ENCODE assay signal across 14 cellular contexts in the genomic region with DNA sequence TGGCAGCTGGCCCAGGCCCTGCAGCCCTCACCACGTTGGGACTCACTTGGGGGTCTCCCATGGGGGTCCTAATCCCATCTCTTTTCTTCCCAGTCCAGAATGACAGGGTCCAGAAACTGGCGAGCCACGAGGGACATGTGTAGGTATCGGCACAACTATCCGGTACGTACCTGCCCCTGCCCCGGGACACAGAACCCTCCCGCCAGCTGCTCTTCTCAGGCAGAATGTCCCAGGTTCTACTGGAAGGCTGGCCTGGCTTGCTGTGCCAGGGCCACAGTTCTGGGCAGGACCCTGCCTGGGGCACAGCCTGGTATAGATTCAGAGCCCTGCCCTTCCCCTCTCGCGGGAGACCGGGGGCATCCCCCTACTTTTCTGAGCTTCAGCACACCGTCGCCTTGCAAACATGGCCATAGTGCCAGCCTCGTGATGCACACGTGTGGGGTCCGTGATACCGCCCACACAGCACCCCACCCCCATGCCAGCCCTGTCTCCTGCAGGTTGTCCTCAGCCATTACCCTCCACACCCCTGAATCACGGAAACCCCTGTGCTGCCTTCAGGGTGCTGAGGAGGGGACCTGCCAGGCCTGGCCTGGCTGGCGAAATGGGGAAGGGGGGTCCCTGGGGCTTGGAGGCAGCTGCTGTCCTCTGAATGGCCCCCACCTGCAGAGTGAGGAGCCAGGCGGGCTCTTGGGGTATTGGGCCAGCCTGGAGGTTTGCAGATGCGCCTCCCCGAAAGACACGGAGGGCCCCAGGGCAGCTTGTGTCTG. TPM values are rescaled to one million over a fixed set of nuclear protein-coding genes. Genes with fewer than 3 reads are reported as not detected.
DNase-seq lines count a peak whose midpoint lies in the region; ATAC-seq and TF ChIP-seq lines count a peak whose summit lies in the region.
"Had no signal": no experiment of that assay in that cellular context is flagged by ENCODE, and none has a peak within 500 bp of the region (broad histone marks: within the 10 kb centered on the region; RNA-seq: fewer than 3 reads in every experiment).

No MANE protein-coding gene starts in this region.

- POLR2A ChIA-PET in T-cell (lab: Charles Lee): interaction anchor here in 1 of 2 donors (0.6 kb wide), 1 partner anchor 257 kb away, joined by 5 read pairs; no protein-coding TSS in a partner anchor

- peaks cover 75 to 81% (median 78%) of the 10 kb centered on the region in 10 experiments for H3K4me1 ChIP-seq in BLaER1 treated with 17β-estradiol and CSF1 and Interleukin-3, amounts not matched to agents 10 nM and 100 nM
- peaks cover 38% of the 10 kb centered on the region for H3K4me1 ChIP-seq in DND-41 (ENCODE audit: insufficient read depth, low read length)
- peaks cover 17% of the 10 kb centered on the region for H3K4me1 ChIP-seq in mesenchymal stem cell (ENCODE audit: control insufficient read depth, insufficient read depth, low read depth, low read length)
- H3K4me1 ChIP-seq in testis: peaks cover 15% of the 10 kb centered on the region

- H4K8ac ChIP-seq in mesenchymal stem cell (ENCODE audit: low read length): no peak overlapping the region

- TF ChIP-seq CTCF in DND-41 (IDR thresholded peaks at IDR 0.05; ENCODE audit: borderline replicate concordance, extremely low read depth, low read length, poor library complexity, severe bottlenecking): no peak
- TF ChIP-seq CTCF in testis (IDR thresholded peaks at IDR 0.05): no peak

- DNase-seq in DND-41 (no peak), T-cell (no peak), mesenchymal stem cell (no peak), NCI-H748 (lab: John Stamatoyannopoulos, UW; ENCODE audit: unreplicated experiment) (no peak), testis (no peak)

- H2BK5ac ChIP-seq in mesenchymal stem cell (ENCODE audit: low read depth, low read length, poor library complexity, severe bottlenecking): no peak overlapping the region

- TF ChIP-seq POLR2A in testis (IDR thresholded peaks at IDR 0.05): no peak

- H3K79me2 ChIP-seq in DND-41 (ENCODE audit: insufficient read depth, low read length): peaks cover 44% of the 10 kb centered on the region

- H4K20me1 ChIP-seq in BLaER1 treated with 17β-estradiol and CSF1 and Interleukin-3, amounts not matched to agents 10 nM and 100 nM: peaks cover 66 to 76% (median 73%) of the 10 kb centered on the region in 11 experiments
- H4K20me1 ChIP-seq in DND-41 (ENCODE audit: insufficient read depth, low read length): peaks cover 63% of the 10 kb centered on the region

- no peak overlapping the region for H3K4ac ChIP-seq in mesenchymal stem cell (ENCODE audit: low read depth in 1 of 2, low read length in 2 of 2)

- H4K91ac ChIP-seq in mesenchymal stem cell (ENCODE audit: low read length): no peak overlapping the region

- no peak overlapping the region for H3K14ac ChIP-seq in mesenchymal stem cell (ENCODE audit: low read length in 2 of 2)

- peaks cover 55 to 67% (median 63%) of the 10 kb centered on the region in 11 experiments for H3K36me3 ChIP-seq in BLaER1 treated with 17β-estradiol and CSF1 and Interleukin-3, amounts not matched to agents 10 nM and 100 nM
- H3K36me3 ChIP-seq in DND-41 (ENCODE audit: insufficient read depth, low read length) (peaks cover 70% of the 10 kb centered on the region), mesenchymal stem cell (ENCODE audit: control insufficient read depth in 1 of 2, insufficient read depth in 2 of 2, low read depth in 1 of 2, low read length in 2 of 2) (peaks cover 49 to 58% of the 10 kb centered on the region in 2 experiments), testis (ENCODE audit: low read depth, missing control alignments) (no peaks in the 10 kb centered on the region)
- H3K36me3 ChIP-seq: ovary, uterus had no signal

- H3K18ac ChIP-seq in mesenchymal stem cell (ENCODE audit: low read depth in 1 of 2, low read length in 2 of 2): no peak overlapping the region

- H3K36me3 Mint-ChIP-seq in T-cell: peaks cover 11% of the 10 kb centered on the region

- H2BK15ac ChIP-seq in mesenchymal stem cell (ENCODE audit: low read depth, poor library complexity, severe bottlenecking): no peak overlapping the region

- peaks cover 29% of the 10 kb centered on the region for H3K79me1 ChIP-seq in mesenchymal stem cell (replicated peaks; ENCODE audit: low read length, poor library complexity, severe bottlenecking)

- H3K27ac ChIP-seq in BLaER1 treated with 17β-estradiol and CSF1 and Interleukin-3, amounts not matched to agents 10 nM and 100 nM: peak overlapping the region in 3 of 11 experiments; percentile 69 to 91 (median 79); a peak in 3 of 22 replicates
- H3K27ac ChIP-seq in DND-41 (ENCODE audit: low read length) (no peak overlapping the region), mesenchymal stem cell (ENCODE audit: low read length, poor library complexity, severe bottlenecking) (no peak overlapping the region), testis (no peak overlapping the region)
- H3K27ac ChIP-seq: KMS-11, ovary, uterus had no signal

- H3K27me3 Mint-ChIP-seq in T-cell: no peaks in the 10 kb centered on the region
- H3K27me3 Mint-ChIP-seq: activated naive CD4-positive, alpha-beta T cell treated with anti-CD3 and anti-CD28 coated beads, Interleukin-2, amount 50 U/mL, for 24 hours had no signal

- no peaks in the 10 kb centered on the region for H3K9me3 Mint-ChIP-seq in T-cell
- H3K9me3 Mint-ChIP-seq: activated naive CD4-positive, alpha-beta T cell treated with anti-CD3 and anti-CD28 coated beads, Interleukin-2, amount 50 U/mL, for 24 hours had no signal

- peaks cover 29 to 32% (median 29%) of the 10 kb centered on the region in 3 donors for H3K4me1 Mint-ChIP-seq in T-cell

- CTCF ChIA-PET in T-cell (lab: Charles Lee): interaction anchor here (0.6 to 1.6 kb wide), 6 partner anchors 13 to 797 kb away, joined by 3 to 12 read pairs (median 6); no protein-coding TSS in a partner anchor

- peak overlapping the region in 1 of 2 donors; percentile 44 for H3K27ac Mint-ChIP-seq in T-cell

- no peaks in the 10 kb centered on the region for H3K27me3 ChIP-seq in BLaER1 treated with 17β-estradiol and CSF1 and Interleukin-3, amounts not matched to agents 10 nM and 100 nM
- H3K27me3 ChIP-seq in DND-41 (ENCODE audit: insufficient read depth, low read length, poor library complexity): no peaks in the 10 kb centered on the region
- no peaks in the 10 kb centered on the region for H3K27me3 ChIP-seq in mesenchymal stem cell (ENCODE audit: control insufficient read depth in 1 of 2, insufficient read depth in 1 of 2, low read length in 2 of 2)
- H3K27me3 ChIP-seq in testis: no peaks in the 10 kb centered on the region
- H3K27me3 ChIP-seq: breast epithelium, ovary, stomach, uterus had no signal

- H2AK5ac ChIP-seq in mesenchymal stem cell (ENCODE audit: low read length, severe bottlenecking): no peak overlapping the region

- H3K23ac ChIP-seq in mesenchymal stem cell (ENCODE audit: low read length in 2 of 2): no peak overlapping the region

- peak overlapping the region; percentile 94 to 100 (median 99) for H3K4me2 ChIP-seq in BLaER1 treated with 17β-estradiol and CSF1 and Interleukin-3, amounts not matched to agents 10 nM and 100 nM
- H3K4me2 ChIP-seq in DND-41 (ENCODE audit: insufficient read depth, low read length) (peak overlapping the region; percentile 29), mesenchymal stem cell (ENCODE audit: low read length, poor library complexity, severe bottlenecking) (no peak overlapping the region)
- H3K4me2 ChIP-seq: KMS-11 had no signal

- no peak overlapping the region for H2AFZ ChIP-seq in DND-41 (ENCODE audit: low read depth, low read length)
- H2AFZ ChIP-seq in mesenchymal stem cell (ENCODE audit: low read depth, low read length): no peak overlapping the region

- peak overlapping the region; percentile 12 to 97 (median 90); a peak in 15 of 22 replicates for H3K9ac ChIP-seq in BLaER1 treated with 17β-estradiol and CSF1 and Interleukin-3, amounts not matched to agents 10 nM and 100 nM
- H3K9ac ChIP-seq in DND-41 (ENCODE audit: low read depth, low read length) (no peak overlapping the region; the same call in 1 of the 2 replicates), mesenchymal stem cell (ENCODE audit: low read length) (peak overlapping the region; percentile 86)
- H3K9ac ChIP-seq: KMS-11 had no signal

- peak overlapping the region in 4 of 10 experiments; percentile 72 to 96 (median 83); a peak in 7 of 20 replicates for H3K4me3 ChIP-seq in BLaER1 treated with 17β-estradiol and CSF1 and Interleukin-3, amounts not matched to agents 10 nM and 100 nM
- H3K4me3 ChIP-seq in DND-41 (ENCODE audit: low read depth in 1 of 2, low read length in 2 of 2) (no peak overlapping the region), mesenchymal stem cell (ENCODE audit: insufficient read depth in 1 of 2, low read depth in 1 of 2, low read length in 2 of 2) (no peak overlapping the region), testis (no peak overlapping the region)
- H3K4me3 ChIP-seq: ovary, uterus had no signal

- ATAC-seq in DND-41 (ENCODE audit: insufficient read depth, low read depth) (no peak), T-cell (replicated peaks in 1 of 4) (no peak), GM21619 (IDR thresholded peaks at IDR 0.05; ENCODE audit: unreplicated experiment) (no peak)

- H2BK12ac ChIP-seq in mesenchymal stem cell (ENCODE audit: low read length in 2 of 2): no peak overlapping the region

- no peak overlapping the region for H2BK120ac ChIP-seq in mesenchymal stem cell (ENCODE audit: low read depth, low read length)

- no peaks in the 10 kb centered on the region for H3K9me3 ChIP-seq in BLaER1 treated with 17β-estradiol and CSF1 and Interleukin-3, amounts not matched to agents 10 nM and 100 nM (replicated peaks in 1 of 11)
- H3K9me3 ChIP-seq in DND-41 (ENCODE audit: insufficient read depth, low read length, severe bottlenecking) (no peaks in the 10 kb centered on the region), mesenchymal stem cell (ENCODE audit: control insufficient read depth, low read length) (no peaks in the 10 kb centered on the region), testis (no peaks in the 10 kb centered on the region)
- H3K9me3 ChIP-seq: breast epithelium, ovary, stomach, uterus had no signal

- peak overlapping the region; percentile 28 to 78 (median 63) for H3K4me3 Mint-ChIP-seq in T-cell

- WGBS in mesenchymal stem cell: 94% methylated on average over 23 of the region's 23 CpGs
- 88 to 90% methylated on average over 12 to 23 of the region's 23 CpGs for WGBS in testis, 2 donors

- intact Hi-C loops in testis (cut with DNase I; ENCODE audit: low total_unique reads): no loop called here

RNA-seq across cellular contexts. Expression of a gene that starts 3.0 kb away (rescaled TPM):
- total RNA-seq in T-cell: 10 to 100 TPM; 46.5 to 91.1 (median 83.0) TPM
- polyA plus RNA-seq in mesenchymal stem cell (2013, experiment 1 of 2): 28.3 TPM
- polyA plus RNA-seq in mesenchymal stem cell (2013, experiment 2 of 2): 27.4 TPM
- total RNA-seq in testis: 10 to 100 TPM; 46.6 to 57.0 TPM
- polyA plus RNA-seq in testis (ENCODE audit: insufficient read depth, low read depth, low replicate concordance): 23.7 TPM

RNA-seq across cellular contexts. Expression of a gene that starts 9.2 kb away (rescaled TPM):
- total RNA-seq in T-cell (1 to 10 TPM in 1 of 5 donors, under 1 TPM in 3, not detected in 1; 0.51 to 2.1 (median 0.75) TPM), testis (10 to 100 TPM; 19.1 to 50.6 TPM)
- 0.79 TPM for polyA plus RNA-seq in mesenchymal stem cell (2013, experiment 1 of 2)
- 0.44 TPM for polyA plus RNA-seq in mesenchymal stem cell (2013, experiment 2 of 2)
- 21.3 TPM for polyA plus RNA-seq in testis (ENCODE audit: insufficient read depth, low read depth, low replicate concordance)
- total RNA-seq: mononuclear cell had no signal

RNA-seq across cellular contexts. Expression of a gene that starts 11.4 kb away (rescaled TPM):
- total RNA-seq in T-cell (10 to 100 TPM in 3 of 5 donors, 1 to 10 TPM in 2; 8.6 to 13.9 (median 12.8) TPM), testis (10 to 100 TPM; 52.5 to 56.7 TPM)
- 14.2 TPM for polyA plus RNA-seq in mesenchymal stem cell (2013, experiment 1 of 2)
- polyA plus RNA-seq in mesenchymal stem cell (2013, experiment 2 of 2): 14.5 TPM
- 98.3 TPM for polyA plus RNA-seq in testis (ENCODE audit: insufficient read depth, low read depth, low replicate concordance)

RNA-seq across cellular contexts. Expression of a gene that starts 54.0 kb away (rescaled TPM):
- 10 to 100 TPM in 2 of 5 donors, 1 to 10 TPM in 3; 5.0 to 12.7 (median 8.5) TPM for total RNA-seq in T-cell
- 6.1 TPM for polyA plus RNA-seq in mesenchymal stem cell (2013, experiment 1 of 2)
- 6.9 TPM for polyA plus RNA-seq in mesenchymal stem cell (2013, experiment 2 of 2)
- 10 to 100 TPM; 66.4 to 85.3 TPM for total RNA-seq in testis
- 184 TPM for polyA plus RNA-seq in testis (ENCODE audit: insufficient read depth, low read depth, low replicate concordance)

Comparison
In these comparisons a context has a peak if more than half of its experiments do, and no peak if none do; other contexts are left out.
1. RNA of a gene that starts 9.2 kb away (total RNA-seq): 19.1 to 50.6 TPM in testis; 0.51 to 2.1 TPM in T-cell; every median in the first group is over 4 times any median in the second.